In the genomic region with DNA sequence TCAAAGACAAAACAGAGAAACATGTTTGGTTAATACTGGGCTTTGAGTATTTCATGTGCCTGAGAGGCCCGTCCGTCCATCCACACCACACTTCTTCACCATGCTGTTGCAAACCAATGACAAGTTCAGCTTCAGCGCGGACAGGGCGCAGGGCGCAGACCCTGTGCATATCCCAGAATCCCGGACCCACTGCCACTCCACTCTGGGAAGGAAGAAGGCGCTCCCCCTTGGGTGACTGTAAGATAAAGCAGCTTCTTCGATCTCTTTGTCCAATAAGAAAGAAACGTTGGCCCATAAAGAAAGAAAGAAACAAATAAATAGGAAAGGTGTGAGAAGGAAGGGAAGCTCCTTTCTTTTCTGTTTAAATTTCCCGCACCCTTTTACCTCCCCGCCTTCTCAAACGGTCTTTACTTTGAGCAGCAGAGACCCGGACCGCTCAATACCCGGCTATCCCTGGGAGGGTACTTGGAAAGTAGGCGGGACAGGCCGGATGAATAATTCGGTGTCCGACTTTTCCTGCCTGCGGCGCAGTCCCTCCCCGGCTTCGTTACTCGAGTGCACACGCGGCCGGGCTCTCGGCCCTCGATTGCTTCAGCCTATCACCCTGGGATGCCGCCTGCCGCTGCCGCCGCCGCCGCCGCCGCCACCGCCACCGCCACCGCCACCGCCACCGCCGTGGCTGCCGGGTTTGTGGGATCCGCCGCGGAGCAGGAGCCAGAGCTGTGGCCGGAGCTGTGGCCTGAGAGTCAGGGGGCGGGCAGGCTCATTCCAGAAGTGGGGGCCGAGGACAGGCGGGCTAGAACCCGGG, we compare ENCODE assay signal across 1 cellular context.
TF ChIP-seq lines count a peak whose summit lies in the region.

No MANE protein-coding gene starts in this region.

TF ChIP-seq in K562, 482 proteins besides CTCF, POLR2A, EP300 and RAD21 (continued from another document and continues in another):
- TF ChIP-seq PCBP2 (IDR thresholded peaks at IDR 0.05; ENCODE audit: low read depth, low read length, poor library complexity, severe bottlenecking) (no peak), ZNF780A (CRISPR knock-in tag; IDR thresholded peaks at IDR 0.05) (no peak), NR4A1 (CRISPR knock-in tag; IDR thresholded peaks at IDR 0.05) (no peak), NR4A1 (tag; IDR thresholded peaks at IDR 0.05) (no peak), TAF9B (IDR thresholded peaks at IDR 0.05; ENCODE audit: partially characterized antibody) (no peak), CTBP1 (IDR thresholded peaks at IDR 0.05; ENCODE audit: borderline replicate concordance) (peak; percentile 79), ZNF395 (CRISPR knock-in tag; IDR thresholded peaks at IDR 0.05) (0 out of 2 replicates have a peak, but pooled peaks have one; percentile 42), ZBED1 (IDR thresholded peaks at IDR 0.05) (no peak), MYC (IDR thresholded peaks at IDR 0.05; ENCODE audit: low read depth, low read length) (peak; percentile 93), MYC (CRISPR knock-in tag; IDR thresholded peaks at IDR 0.05; ENCODE audit: borderline replicate concordance, low read depth) (no peak), PHF8 (IDR thresholded peaks at IDR 0.05; ENCODE audit: borderline replicate concordance, low read length) (peak; percentile 33; the same call in 1 of the 2 replicates), ETS2 (tag; IDR thresholded peaks at IDR 0.05; ENCODE audit: borderline replicate concordance, poor library complexity, severe bottlenecking) (no peak), FOXP1 (CRISPR knock-in tag; IDR thresholded peaks at IDR 0.05) (peak; percentile 75; the same call in 1 of the 2 replicates), ZMIZ1 (IDR thresholded peaks at IDR 0.05; ENCODE audit: low read depth in 2 of 2, low read length in 2 of 2) (peak in 1 of 2 experiments; percentile 93; a peak in 2 of 4 replicates), SP1 (CRISPR knock-in tag; IDR thresholded peaks at IDR 0.05) (peak; percentile 51; the same call in 1 of the 2 replicates), NFE2L1 (tag; IDR thresholded peaks at IDR 0.05; ENCODE audit: borderline replicate concordance, low read depth) (no peak), MAZ (CRISPR knock-in tag; conservative IDR thresholded peaks at IDR 0.05 in 1 of 2, IDR thresholded peaks at IDR 0.05 in 1 of 2) (peak; percentile 50 to 74; a peak in 3 of 4 replicates), TOE1 (IDR thresholded peaks at IDR 0.05; ENCODE audit: borderline replicate concordance) (peak; percentile 73; the same call in 1 of the 2 replicates), TOE1 (CRISPR knock-in tag; IDR thresholded peaks at IDR 0.05; ENCODE audit: borderline replicate concordance, low read depth) (no peak), TBL1XR1 (IDR thresholded peaks at IDR 0.05; ENCODE audit: low read length in 2 of 2) (peak in 1 of 2 experiments; percentile 66; a peak in 1 of 4 replicates), HDAC3 (IDR thresholded peaks at IDR 0.05; ENCODE audit: borderline replicate concordance, partially characterized antibody) (no peak), TEAD1 (CRISPR knock-in tag; IDR thresholded peaks at IDR 0.05) (peak in 1 of 2 experiments; percentile 76; a peak in 1 of 4 replicates), SRSF3 (IDR thresholded peaks at IDR 0.05; ENCODE audit: insufficient read depth, low read length) (no peak), FOXA3 (CRISPR knock-in tag; conservative IDR thresholded peaks at IDR 0.05 in 1 of 2, IDR thresholded peaks at IDR 0.05 in 1 of 2) (no peak), UBTF (IDR thresholded peaks at IDR 0.05; ENCODE audit: borderline replicate concordance in 1 of 2, low read depth in 2 of 2, low read length in 2 of 2) (peak in 1 of 2 experiments; percentile 43; a peak in 1 of 4 replicates), GTF2B (IDR thresholded peaks at IDR 0.05; ENCODE audit: extremely low read depth, insufficient read length) (no peak), EHMT2 (IDR thresholded peaks at IDR 0.05) (no peak), ZNF551 (CRISPR knock-in tag; IDR thresholded peaks at IDR 0.05) (no peak), ETV6 (IDR thresholded peaks at IDR 0.05; ENCODE audit: borderline replicate concordance in 1 of 2, low read depth in 2 of 2, low read length in 1 of 2) (no peak), ETV6 (CRISPR knock-in tag; IDR thresholded peaks at IDR 0.05; ENCODE audit: borderline replicate concordance) (no peak), ZKSCAN1 (IDR thresholded peaks at IDR 0.05; ENCODE audit: low read depth, low read length) (0 out of 2 replicates have a peak, but pooled peaks have one; percentile 11), RFX1 (IDR thresholded peaks at IDR 0.05) (peak; percentile 70), HSF4 (CRISPR knock-in tag; IDR thresholded peaks at IDR 0.05; ENCODE audit: borderline replicate concordance) (no peak)
- TF ChIP-seq, protein P1, sequence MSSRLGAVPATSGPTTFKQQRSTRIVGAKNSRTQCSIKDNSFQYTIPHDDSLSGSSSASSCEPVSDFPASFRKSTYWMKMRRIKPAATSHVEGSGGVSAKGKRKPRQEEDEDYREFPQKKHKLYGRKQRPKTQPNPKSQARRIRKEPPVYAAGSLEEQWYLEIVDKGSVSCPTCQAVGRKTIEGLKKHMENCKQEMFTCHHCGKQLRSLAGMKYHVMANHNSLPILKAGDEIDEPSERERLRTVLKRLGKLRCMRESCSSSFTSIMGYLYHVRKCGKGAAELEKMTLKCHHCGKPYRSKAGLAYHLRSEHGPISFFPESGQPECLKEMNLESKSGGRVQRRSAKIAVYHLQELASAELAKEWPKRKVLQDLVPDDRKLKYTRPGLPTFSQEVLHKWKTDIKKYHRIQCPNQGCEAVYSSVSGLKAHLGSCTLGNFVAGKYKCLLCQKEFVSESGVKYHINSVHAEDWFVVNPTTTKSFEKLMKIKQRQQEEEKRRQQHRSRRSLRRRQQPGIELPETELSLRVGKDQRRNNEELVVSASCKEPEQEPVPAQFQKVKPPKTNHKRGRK (tag; IDR thresholded peaks at IDR 0.05), result no peak
- TF ChIP-seq, protein P2, sequence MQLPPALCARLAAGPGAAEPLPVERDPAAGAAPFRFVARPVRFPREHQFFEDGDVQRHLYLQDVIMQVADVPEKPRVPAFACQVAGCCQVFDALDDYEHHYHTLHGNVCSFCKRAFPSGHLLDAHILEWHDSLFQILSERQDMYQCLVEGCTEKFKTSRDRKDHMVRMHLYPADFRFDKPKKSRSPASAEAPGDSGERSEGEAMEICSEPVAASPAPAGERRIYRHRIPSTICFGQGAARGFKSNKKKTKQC (CRISPR knock-in tag; IDR thresholded peaks at IDR 0.05), result peak; percentile 30; the same call in 1 of the 2 replicates
- TF ChIP-seq, protein P3, sequence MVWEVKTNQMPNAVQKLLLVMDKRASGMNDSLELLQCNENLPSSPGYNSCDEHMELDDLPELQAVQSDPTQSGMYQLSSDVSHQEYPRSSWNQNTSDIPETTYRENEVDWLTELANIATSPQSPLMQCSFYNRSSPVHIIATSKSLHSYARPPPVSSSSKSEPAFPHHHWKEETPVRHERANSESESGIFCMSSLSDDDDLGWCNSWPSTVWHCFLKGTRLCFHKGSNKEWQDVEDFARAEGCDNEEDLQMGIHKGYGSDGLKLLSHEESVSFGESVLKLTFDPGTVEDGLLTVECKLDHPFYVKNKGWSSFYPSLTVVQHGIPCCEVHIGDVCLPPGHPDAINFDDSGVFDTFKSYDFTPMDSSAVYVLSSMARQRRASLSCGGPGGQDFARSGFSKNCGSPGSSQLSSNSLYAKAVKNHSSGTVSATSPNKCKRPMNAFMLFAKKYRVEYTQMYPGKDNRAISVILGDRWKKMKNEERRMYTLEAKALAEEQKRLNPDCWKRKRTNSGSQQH (CRISPR knock-in tag; IDR thresholded peaks at IDR 0.05), result 0 out of 2 replicates have a peak, but pooled peaks have one; percentile 20
- TF ChIP-seq, protein P4, sequence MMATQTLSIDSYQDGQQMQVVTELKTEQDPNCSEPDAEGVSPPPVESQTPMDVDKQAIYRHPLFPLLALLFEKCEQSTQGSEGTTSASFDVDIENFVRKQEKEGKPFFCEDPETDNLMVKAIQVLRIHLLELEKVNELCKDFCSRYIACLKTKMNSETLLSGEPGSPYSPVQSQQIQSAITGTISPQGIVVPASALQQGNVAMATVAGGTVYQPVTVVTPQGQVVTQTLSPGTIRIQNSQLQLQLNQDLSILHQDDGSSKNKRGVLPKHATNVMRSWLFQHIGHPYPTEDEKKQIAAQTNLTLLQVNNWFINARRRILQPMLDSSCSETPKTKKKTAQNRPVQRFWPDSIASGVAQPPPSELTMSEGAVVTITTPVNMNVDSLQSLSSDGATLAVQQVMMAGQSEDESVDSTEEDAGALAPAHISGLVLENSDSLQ (IDR thresholded peaks at IDR 0.05), result peak; percentile 65
- TF ChIP-seq, protein P5, sequence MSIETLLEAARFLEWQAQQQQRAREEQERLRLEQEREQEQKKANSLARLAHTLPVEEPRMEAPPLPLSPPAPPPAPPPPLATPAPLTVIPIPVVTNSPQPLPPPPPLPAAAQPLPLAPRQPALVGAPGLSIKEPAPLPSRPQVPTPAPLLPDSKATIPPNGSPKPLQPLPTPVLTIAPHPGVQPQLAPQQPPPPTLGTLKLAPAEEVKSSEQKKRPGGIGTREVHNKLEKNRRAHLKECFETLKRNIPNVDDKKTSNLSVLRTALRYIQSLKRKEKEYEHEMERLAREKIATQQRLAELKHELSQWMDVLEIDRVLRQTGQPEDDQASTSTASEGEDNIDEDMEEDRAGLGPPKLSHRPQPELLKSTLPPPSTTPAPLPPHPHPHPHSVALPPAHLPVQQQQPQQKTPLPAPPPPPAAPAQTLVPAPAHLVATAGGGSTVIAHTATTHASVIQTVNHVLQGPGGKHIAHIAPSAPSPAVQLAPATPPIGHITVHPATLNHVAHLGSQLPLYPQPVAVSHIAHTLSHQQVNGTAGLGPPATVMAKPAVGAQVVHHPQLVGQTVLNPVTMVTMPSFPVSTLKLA (conservative IDR thresholded peaks at IDR 0.05), result peak; percentile 83 to 92
- TF ChIP-seq, protein P6, sequence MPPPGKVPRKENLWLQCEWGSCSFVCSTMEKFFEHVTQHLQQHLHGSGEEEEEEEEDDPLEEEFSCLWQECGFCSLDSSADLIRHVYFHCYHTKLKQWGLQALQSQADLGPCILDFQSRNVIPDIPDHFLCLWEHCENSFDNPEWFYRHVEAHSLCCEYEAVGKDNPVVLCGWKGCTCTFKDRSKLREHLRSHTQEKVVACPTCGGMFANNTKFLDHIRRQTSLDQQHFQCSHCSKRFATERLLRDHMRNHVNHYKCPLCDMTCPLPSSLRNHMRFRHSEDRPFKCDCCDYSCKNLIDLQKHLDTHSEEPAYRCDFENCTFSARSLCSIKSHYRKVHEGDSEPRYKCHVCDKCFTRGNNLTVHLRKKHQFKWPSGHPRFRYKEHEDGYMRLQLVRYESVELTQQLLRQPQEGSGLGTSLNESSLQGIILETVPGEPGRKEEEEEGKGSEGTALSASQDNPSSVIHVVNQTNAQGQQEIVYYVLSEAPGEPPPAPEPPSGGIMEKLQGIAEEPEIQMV (tag; conservative IDR thresholded peaks at IDR 0.05; ENCODE audit: low read depth), result no peak
